ENCODE assay signal across 8 cellular contexts in the genomic region with DNA sequence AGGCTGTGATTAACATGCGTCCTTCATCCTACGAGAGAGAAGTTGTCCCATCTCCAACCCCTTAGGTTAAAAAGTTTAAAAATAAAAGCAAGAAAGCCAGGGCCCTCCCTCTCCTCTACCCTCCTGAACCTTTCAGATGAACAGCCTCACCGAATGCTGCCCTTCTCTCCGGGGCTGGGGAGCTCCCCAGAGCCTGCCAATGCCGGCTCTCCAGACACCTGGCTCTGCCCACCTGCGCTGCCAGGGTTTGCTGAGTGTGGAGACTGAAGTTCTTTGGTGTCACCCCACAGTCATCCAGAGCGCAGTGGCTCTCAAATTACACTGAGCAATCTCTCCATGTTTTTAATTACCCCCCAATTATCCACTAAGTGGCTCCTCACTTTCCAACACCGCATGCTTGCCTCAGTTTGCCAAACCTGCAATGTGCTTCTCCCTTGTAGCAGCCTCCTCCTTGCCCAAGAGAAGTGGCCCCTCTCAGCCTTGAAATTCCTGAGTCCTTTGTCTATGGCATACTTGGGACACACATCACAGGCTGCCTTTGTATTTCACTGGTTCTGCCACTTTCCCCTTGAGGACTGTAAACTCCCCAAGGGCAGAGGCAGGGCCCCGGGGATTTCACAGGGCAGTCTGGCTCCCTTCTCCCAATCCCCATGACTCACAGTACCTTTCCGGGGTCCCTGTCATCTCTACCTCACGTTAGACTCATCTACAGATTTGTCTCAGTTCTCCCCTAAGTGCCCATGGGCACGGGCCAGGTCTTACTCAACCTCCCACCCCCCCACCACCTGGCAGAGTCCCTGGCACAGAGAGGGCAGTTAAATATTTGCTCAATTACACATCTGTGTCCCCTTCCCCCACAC. TPM values are rescaled to one million over a fixed set of nuclear protein-coding genes. Genes with fewer than 3 reads are reported as not detected.
DNase-seq lines count a peak whose midpoint lies in the region; ATAC-seq and TF ChIP-seq lines count a peak whose summit lies in the region.

No MANE protein-coding gene starts in this region.

- H3K9ac ChIP-seq in HUES6 (ENCODE audit: low read length) (peak overlapping the region; percentile 88), mesendoderm (ENCODE audit: low read length) (peak overlapping the region; percentile 97)

- no peak overlapping the region for H4K5ac ChIP-seq in mesendoderm (ENCODE audit: low read length)

- no CpG with 5 or more reads among the region's 12 CpGs for whole genome bisulfite sequencing in mesendoderm (ENCODE audit: extremely low coverage, insufficient coverage, low lambda C conversion rate)

- no peak overlapping the region for H2BK15ac ChIP-seq in mesendoderm (replicated peaks; ENCODE audit: low read depth)

- no peak for TF ChIP-seq CTCF in BE2C (IDR thresholded peaks at IDR 0.05; ENCODE audit: low read depth, low read length)
- TF ChIP-seq CTCF in VCaP (conservative IDR thresholded peaks at IDR 0.05), result no peak
- TF ChIP-seq CTCF in choroid plexus epithelial cell (conservative IDR thresholded peaks at IDR 0.05; ENCODE audit: low read depth, low read length), result no peak
- no peak for TF ChIP-seq CTCF in GM20000 (IDR thresholded peaks at IDR 0.05; ENCODE audit: extremely low read depth, missing control alignments)

- H2BK120ac ChIP-seq in mesendoderm (ENCODE audit: low read depth, low read length), result no peak overlapping the region

- peak; percentile 41 for ATAC-seq in stimulated activated naive CD8-positive, alpha-beta T cell treated with anti-CD3 and anti-CD28 coated beads, Interleukin-15, Interleukin-2, amounts not matched to agents 100 U/mL and 50 U/mL, for 24 hours
- no peak for ATAC-seq in HG02973 (IDR thresholded peaks at IDR 0.05; ENCODE audit: unreplicated experiment)

- H3K18ac ChIP-seq in mesendoderm (ENCODE audit: low read length), result no peak overlapping the region

- peaks cover 65% of the 10 kb centered on the region for H3K79me2 ChIP-seq in mesendoderm (ENCODE audit: control insufficient read depth, insufficient read depth, low read length)

- H2AK5ac ChIP-seq in mesendoderm (ENCODE audit: low read length), result no peak overlapping the region

- no peaks in the 10 kb centered on the region; the same call in 1 of the 2 replicates for H3K36me3 ChIP-seq in BE2C
- peaks cover 20% of the 10 kb centered on the region for H3K36me3 ChIP-seq in HUES6 (ENCODE audit: control insufficient read depth, insufficient read depth, low read length)
- H3K36me3 ChIP-seq in mesendoderm (ENCODE audit: control insufficient read depth, insufficient read depth, low read length), result peaks cover 2% of the 10 kb centered on the region

- H3K4me2 ChIP-seq in mesendoderm (ENCODE audit: low read length), result peak overlapping the region; percentile 78

- H3K9me3 ChIP-seq in BE2C (no peaks in the 10 kb centered on the region), HUES6 (ENCODE audit: control insufficient read depth, insufficient read depth, low read depth, low read length) (no peaks in the 10 kb centered on the region)

- no peak overlapping the region for H2BK5ac ChIP-seq in mesendoderm (ENCODE audit: low read length)

- H3K27me3 ChIP-seq in BE2C, result no peaks in the 10 kb centered on the region
- no peaks in the 10 kb centered on the region for H3K27me3 ChIP-seq in HUES6 (ENCODE audit: control insufficient read depth, insufficient read depth, low read length)
- H3K27me3 ChIP-seq in mesendoderm (ENCODE audit: insufficient read depth, low read length, poor library complexity), result no peaks in the 10 kb centered on the region

- DNase-seq in BE2C (peak; percentile 38), choroid plexus epithelial cell (ENCODE audit: low read depth) (no peak), mesendoderm (peak; percentile 83), GM20000 (ENCODE audit: low spot score) (no peak)
- DNase-seq in stimulated activated naive CD8-positive, alpha-beta T cell treated with anti-CD3 and anti-CD28 coated beads, Interleukin-15, Interleukin-2, amounts not matched to agents 100 U/mL and 50 U/mL, for 24 hours, result peak; percentile 76

- peaks cover 5% of the 10 kb centered on the region; the same call in 1 of the 2 replicates for H3K4me1 ChIP-seq in BE2C
- peaks cover 29% of the 10 kb centered on the region for H3K4me1 ChIP-seq in HUES6 (ENCODE audit: control insufficient read depth, insufficient read depth, low read length)
- peaks cover 6% of the 10 kb centered on the region for H3K4me1 ChIP-seq in mesendoderm (ENCODE audit: control insufficient read depth, low read depth, low read length)

- H3K79me1 ChIP-seq in mesendoderm (ENCODE audit: low read length), result peaks cover 4% of the 10 kb centered on the region

- peak overlapping the region; percentile 96 for H3K56ac ChIP-seq in mesendoderm (ENCODE audit: low read length)

- no peak overlapping the region for H4K8ac ChIP-seq in mesendoderm (ENCODE audit: low read depth, low read length)

- H3K27ac ChIP-seq in HUES6 (ENCODE audit: low read depth, low read length), result peak overlapping the region; percentile 84
- peak overlapping the region; percentile 92 for H3K27ac ChIP-seq in VCaP
- H3K27ac ChIP-seq in mesendoderm (ENCODE audit: low read depth, low read length), result peak overlapping the region; percentile 48

- no peak overlapping the region for H3K23ac ChIP-seq in mesendoderm (ENCODE audit: low read length)

- H3K4ac ChIP-seq in mesendoderm (ENCODE audit: low read depth, low read length), result no peak overlapping the region

- H3K4me3 ChIP-seq in BE2C (ENCODE audit: low read depth, low read length) (peak overlapping the region; percentile 80), HUES6 (ENCODE audit: low read depth, low read length) (peak overlapping the region; percentile 94), choroid plexus epithelial cell (ENCODE audit: low read depth, low read length) (peak overlapping the region; percentile 92), mesendoderm (ENCODE audit: low read length) (peak overlapping the region; percentile 93)

RNA-seq across cellular contexts. Expression of gene MYH9, which starts 2.0 kb away (rescaled TPM):
- polyA plus RNA-seq in BE2C (2012; ENCODE audit: insufficient read depth, insufficient read length, low read depth), result 101 TPM
- 110 TPM for polyA plus RNA-seq in mesendoderm (2013, experiment 1 of 2)
- polyA plus RNA-seq in mesendoderm (2013, experiment 2 of 2), result 111 TPM

Comparison
In these comparisons a context has a peak if more than half of its experiments do, and no peak if none do; other contexts are left out.
1. DNase-seq: peak in BE2C (single experiment), mesendoderm (single experiment) and stimulated activated naive CD8-positive, alpha-beta T cell treated with anti-CD3 and anti-CD28 coated beads, Interleukin-15, Interleukin-2, amounts not matched to agents 100 U/mL and 50 U/mL, for 24 hours (single experiment); none in choroid plexus epithelial cell (single experiment) and GM20000 (single experiment).
2. Peak in every context shown above with its lines, with median percentiles within 50 percentile points of each other: H3K4me3 ChIP-seq and H3K27ac ChIP-seq.